22 cellular contexts compared by ENCODE assay signal in the genomic region with DNA sequence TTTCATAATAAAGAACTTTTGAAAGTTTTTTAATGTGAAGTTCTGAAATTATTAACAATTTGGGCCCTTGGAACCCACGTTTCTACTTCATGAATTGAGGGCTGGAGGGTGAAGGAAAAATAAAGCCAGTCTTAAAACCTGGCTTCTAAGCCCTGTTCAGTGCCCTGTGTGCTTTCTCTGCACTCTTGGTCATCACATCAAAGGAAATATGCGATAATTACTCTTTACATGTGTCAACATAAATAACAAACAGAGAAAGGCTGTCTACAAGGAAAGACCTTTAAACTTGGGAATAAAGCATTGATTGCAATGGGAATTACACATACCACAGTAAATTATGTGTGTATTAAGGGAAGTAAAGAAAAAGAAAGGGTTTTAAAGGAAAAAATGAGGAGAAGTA.
"Had no signal": no experiment of that assay in that cellular context is flagged by ENCODE, and none has a peak within 500 bp of the region (broad histone marks: within the 10 kb centered on the region; RNA-seq: fewer than 3 reads in every experiment).

No MANE protein-coding gene starts in this region.

- H3K4me2 ChIP-seq: SK-N-SH had no signal

- ATAC-seq: Panc1 had no signal

- H3K9me3 ChIP-seq: SK-N-SH had no signal

- H3K27ac ChIP-seq: RWPE1 had no signal

- DNase-seq: IMR-90; Karpas-422; KG1; MM.1S; NCI-H1092 treated with DMSO at 0.1 percent for 48 hours; NCI-H1436; NCI-H187; NCI-H2029; NCI-H2081 treated with DMSO at 0.1 percent for 48 hours; NCI-H2171; NCI-H226; NCI-H446; NCI-H510A; NCI-H524 treated with DMSO at 0.1 percent for 48 hours; NCI-H69; NCI-H774; NK-92 treated with Interleukin-12 subunit alpha and Interleukin-12 subunit beta, amount 100 ng/mL, for 24 hours; PC-3; SHP77; SK-N-SH had no signal

- H3K9ac ChIP-seq: SK-N-SH had no signal
